ENCODE assay signal across 10 cellular contexts in the genomic region with DNA sequence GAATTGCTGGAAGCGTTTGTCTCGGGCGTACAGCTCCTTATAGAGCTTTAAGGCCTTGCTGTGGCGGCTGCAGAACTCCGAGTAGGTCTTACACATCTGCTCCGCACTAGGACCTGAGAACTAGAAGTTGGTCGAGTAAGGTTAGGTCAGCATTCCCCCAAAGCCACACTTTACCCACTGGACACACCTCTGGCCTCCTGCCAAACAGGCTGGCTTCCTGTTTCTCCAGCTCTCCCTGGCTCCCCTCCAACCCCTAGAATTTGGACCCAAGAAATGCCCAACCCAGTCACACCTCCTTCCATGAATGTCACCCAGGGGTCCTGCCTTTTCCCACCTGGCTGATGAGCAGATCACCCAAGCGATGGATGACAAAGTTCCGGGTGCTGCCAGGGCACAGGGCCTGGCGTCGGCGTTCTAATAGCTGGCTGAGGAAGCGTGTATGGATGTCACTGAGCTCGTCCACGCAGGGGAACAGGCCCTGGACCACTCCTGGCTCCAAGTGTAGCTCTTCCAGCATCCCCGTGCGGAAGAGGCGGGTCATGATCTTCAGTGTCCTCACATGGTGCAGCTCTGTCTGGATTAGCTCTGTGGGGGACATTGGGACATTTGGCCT. TPM values are rescaled to one million over a fixed set of nuclear protein-coding genes. Genes with fewer than 3 reads are reported as not detected.
DNase-seq lines count a peak whose midpoint lies in the region; ATAC-seq, FAIRE-seq and TF ChIP-seq lines count a peak whose summit lies in the region.
"Had no signal": no experiment of that assay in that cellular context is flagged by ENCODE, and none has a peak within 500 bp of the region (broad histone marks: within the 10 kb centered on the region; RNA-seq: fewer than 3 reads in every experiment).

No MANE protein-coding gene starts in this region.

- H3K9ac ChIP-seq in GM23248 (peak overlapping the region; percentile 22), skeletal muscle tissue (ENCODE audit: low read depth in 1 of 3, low read length in 3 of 3) (peak overlapping the region in 1 of 3 donors; percentile 54)

- DNase-seq in GM23248 = peak; percentile 30
- DNase-seq in adrenal gland = peak in 4 of 7 donors; percentile 39 to 53 (median 50)
- DNase-seq in Right ventricle myocardium superior = peak; percentile 76
- no peak for DNase-seq in NCI-H345 treated with DMSO at 0.1 percent for 48 hours (lab: John Stamatoyannopoulos, UW; ENCODE audit: unreplicated experiment)
- DNase-seq in GM12891 (ENCODE audit: insufficient read length, low spot score) = no peak
- DNase-seq: NCI-H446 had no signal

- H3K79me2 ChIP-seq in GM23248 (ENCODE audit: insufficient read depth) = peaks cover 76% of the 10 kb centered on the region

- no peak overlapping the region for H2AFZ ChIP-seq in GM23248

- ATAC-seq in Right ventricle myocardium superior (ENCODE audit: poor library complexity) = no peak
- ATAC-seq in GM19463 (IDR thresholded peaks at IDR 0.05; ENCODE audit: unreplicated experiment) = no peak
- ATAC-seq in GM18909 (IDR thresholded peaks at IDR 0.05; ENCODE audit: poor library complexity, unreplicated experiment) = no peak

- peaks cover 52% of the 10 kb centered on the region for H3F3A ChIP-seq in GM23248 (ENCODE audit: insufficient read depth)

- in situ Hi-C loops in GM23248 (cut with MboI) = no loop called here

- TF ChIP-seq CTCF in adrenal gland (IDR thresholded peaks at IDR 0.05) = no peak

- no peaks in the 10 kb centered on the region for H3K9me2 ChIP-seq in GM23248 (ENCODE audit: insufficient read depth)

- H3K9me3 ChIP-seq in GM23248 (ENCODE audit: low read depth) (no peaks in the 10 kb centered on the region), adrenal gland (replicated peaks in 1 of 3) (no peaks in the 10 kb centered on the region), skeletal muscle tissue (ENCODE audit: control insufficient read depth in 3 of 3, low read length in 3 of 3) (no peaks in the 10 kb centered on the region)

- H3K27ac ChIP-seq in GM23248 (peak overlapping the region; percentile 94), adrenal gland (peak overlapping the region in 1 of 5 donors; percentile 31), skeletal muscle tissue (ENCODE audit: low read depth, low read length) (peak overlapping the region; percentile 51)

- H4K20me1 ChIP-seq in GM23248 (ENCODE audit: insufficient read depth) = no peaks in the 10 kb centered on the region

- peaks cover 69% of the 10 kb centered on the region for H3K36me3 ChIP-seq in GM23248 (ENCODE audit: low read depth)
- peaks cover 0 to 68% of the 10 kb centered on the region in 2 donors for H3K36me3 ChIP-seq in adrenal gland (replicated peaks in 1 of 2)
- peaks cover 48 to 74% (median 73%) of the 10 kb centered on the region in 3 donors for H3K36me3 ChIP-seq in skeletal muscle tissue (ENCODE audit: control insufficient read depth in 3 of 3, insufficient read depth in 3 of 3, low read length in 3 of 3)

- peaks cover 29% of the 10 kb centered on the region for H3K4me1 ChIP-seq in GM23248 (ENCODE audit: insufficient read depth)
- peaks cover 0 to 19% of the 10 kb centered on the region in 2 donors for H3K4me1 ChIP-seq in adrenal gland (replicated peaks in 1 of 2)
- peaks cover 47 to 52% (median 50%) of the 10 kb centered on the region in 3 donors for H3K4me1 ChIP-seq in skeletal muscle tissue (ENCODE audit: control insufficient read depth in 3 of 3, insufficient read depth in 3 of 3, low read length in 3 of 3)

- H3K4me2 ChIP-seq in GM23248 (ENCODE audit: unreplicated experiment) = no peak overlapping the region

- H3K4me3 ChIP-seq in GM23248 (no peak overlapping the region), adrenal gland (no peak overlapping the region), skeletal muscle tissue (ENCODE audit: low read length in 3 of 3) (no peak overlapping the region)

- intact Hi-C loops in adrenal gland (cut with DNase I) = no loop called here
- intact Hi-C loops in Right ventricle myocardium superior (cut with DNase I) = no loop called here

- TF ChIP-seq POLR2A in adrenal gland (IDR thresholded peaks at IDR 0.05) = no peak
- TF ChIP-seq POLR2A in GM12891 (IDR thresholded peaks at IDR 0.05; ENCODE audit: low read depth, low read length) = no peak

- H3K27me3 ChIP-seq in GM23248 (replicated peaks; ENCODE audit: insufficient read depth) = no peaks in the 10 kb centered on the region
- no peaks in the 10 kb centered on the region for H3K27me3 ChIP-seq in adrenal gland
- H3K27me3 ChIP-seq in skeletal muscle tissue (ENCODE audit: control insufficient read depth in 3 of 3, insufficient read depth in 3 of 3, low read length in 3 of 3) = no peaks in the 10 kb centered on the region

- WGBS in GM23248 (ENCODE audit: low coverage in 1 of 2, low lambda C conversion rate in 2 of 2, missing lambda C conversion rate in 2 of 2), 2 experiments = 90 to 91% methylated on average over 18 of the region's 18 CpGs
- 74 to 80% (median 77%) methylated on average over 4 to 18 of the region's 18 CpGs for WGBS in adrenal gland, 4 donors

- FAIRE-seq in GM12891 (lab: Jason Lieb, UNC) = no peak
- FAIRE-seq: TTC549 had no signal

TF ChIP-seq in GM12891, 5 proteins besides CTCF, POLR2A, EP300 and RAD21:
- TF ChIP-seq SPI1 (IDR thresholded peaks at IDR 0.05; ENCODE audit: low read depth, low read length) (no peak), PAX5 (IDR thresholded peaks at IDR 0.05; ENCODE audit: insufficient read depth, low read length, severe bottlenecking) (no peak), TAF1 (IDR thresholded peaks at IDR 0.05; ENCODE audit: low read depth, low read length) (no peak), POU2F2 (IDR thresholded peaks at IDR 0.05; ENCODE audit: low read depth, low read length) (no peak), POLR2AphosphoS5 (IDR thresholded peaks at IDR 0.05; ENCODE audit: low read depth, low read length) (no peak)

RNA-seq across cellular contexts. Expression of a gene that starts 15.6 kb away (rescaled TPM):
- total RNA-seq in GM23248 (2014; rRNA removed; shearing (Covaris generic)) = 136 and 139 TPM in 2 replicates
- polyA plus RNA-seq in GM23248 (2016; fragmentation: Nextera tagmentation; extraction: Ambion mirVana) (76.7 and 77.7 TPM in 2 replicates), adrenal gland (10 to 100 TPM; 13.6 to 27.8 (median 19.9) TPM)
- total RNA-seq in adrenal gland (10 to 100 TPM; 22.3 to 41.3 (median 33.4) TPM), Right ventricle myocardium superior (55.7 TPM), skeletal muscle tissue (135 TPM)
- polyA plus RNA-seq in GM12891 (2012; ENCODE audit: low read depth, missing spikeins) = 45.2 TPM

RNA-seq across cellular contexts. Expression of a gene that starts 21.3 kb away (rescaled TPM):
- total RNA-seq in GM23248 (2014; rRNA removed; shearing (Covaris generic)) = not detected in 2 replicates
- polyA plus RNA-seq in GM23248 (2016; fragmentation: Nextera tagmentation; extraction: Ambion mirVana) = 0.20 and 0.39 TPM in 2 replicates
- not detected for total RNA-seq in adrenal gland
- polyA plus RNA-seq in adrenal gland = not detected
- total RNA-seq in Right ventricle myocardium superior = not detected
- total RNA-seq in skeletal muscle tissue = not detected
- polyA plus RNA-seq in GM12891 (2012; ENCODE audit: low read depth, missing spikeins) = not detected

RNA-seq across cellular contexts. Expression of a gene that starts 28.5 kb away (rescaled TPM):
- 24.2 TPM in 2 replicates for total RNA-seq in GM23248 (2014; rRNA removed; shearing (Covaris generic))
- polyA plus RNA-seq in GM23248 (2016; fragmentation: Nextera tagmentation; extraction: Ambion mirVana) (25.3 and 27.8 TPM in 2 replicates), adrenal gland (10 to 100 TPM; 33.2 to 46.4 (median 37.0) TPM)
- total RNA-seq in adrenal gland (10 to 100 TPM; 16.8 to 48.5 (median 37.8) TPM), Right ventricle myocardium superior (22.5 TPM), skeletal muscle tissue (26.6 TPM)
- polyA plus RNA-seq in GM12891 (2012; ENCODE audit: low read depth, missing spikeins) = 27.8 TPM

RNA-seq across cellular contexts. Expression of a gene that starts 51.6 kb away (rescaled TPM):
- 29.7 and 32.4 TPM in 2 replicates for total RNA-seq in GM23248 (2014; rRNA removed; shearing (Covaris generic))
- 30.5 and 33.1 TPM in 2 replicates for polyA plus RNA-seq in GM23248 (2016; fragmentation: Nextera tagmentation; extraction: Ambion mirVana)
- total RNA-seq in adrenal gland = 10 to 100 TPM; 19.4 to 39.5 (median 31.2) TPM
- 10 to 100 TPM; 10.3 to 18.2 (median 16.2) TPM for polyA plus RNA-seq in adrenal gland
- total RNA-seq in Right ventricle myocardium superior = 19.0 TPM
- total RNA-seq in skeletal muscle tissue = 21.4 TPM
- polyA plus RNA-seq in GM12891 (2012; ENCODE audit: low read depth, missing spikeins) = 19.1 TPM

RNA-seq across cellular contexts. Expression of a gene that starts 58.0 kb away (rescaled TPM):
- total RNA-seq in GM23248 (2014; rRNA removed; shearing (Covaris generic)) = 433 and 695 TPM in 2 replicates
- polyA plus RNA-seq in GM23248 (2016; fragmentation: Nextera tagmentation; extraction: Ambion mirVana) (318 and 327 TPM in 2 replicates), adrenal gland (100 to 1,000 TPM; 164 to 724 (median 287) TPM)
- total RNA-seq in adrenal gland (100 to 1,000 TPM; 171 to 722 (median 354) TPM), Right ventricle myocardium superior (66.9 TPM), skeletal muscle tissue (276 TPM)
- polyA plus RNA-seq in GM12891 (2012; ENCODE audit: low read depth, missing spikeins) = 186 TPM

Comparison
In these comparisons a context has a peak if more than half of its experiments do, and no peak if none do; other contexts are left out.
1. DNase-seq: peak in GM23248 (single experiment), adrenal gland (4 of 7) and Right ventricle myocardium superior (single experiment); none in NCI-H345 treated with DMSO at 0.1 percent for 48 hours (single experiment) and GM12891 (single experiment).